ENCODE assay signal across 8 cellular contexts in the genomic region with DNA sequence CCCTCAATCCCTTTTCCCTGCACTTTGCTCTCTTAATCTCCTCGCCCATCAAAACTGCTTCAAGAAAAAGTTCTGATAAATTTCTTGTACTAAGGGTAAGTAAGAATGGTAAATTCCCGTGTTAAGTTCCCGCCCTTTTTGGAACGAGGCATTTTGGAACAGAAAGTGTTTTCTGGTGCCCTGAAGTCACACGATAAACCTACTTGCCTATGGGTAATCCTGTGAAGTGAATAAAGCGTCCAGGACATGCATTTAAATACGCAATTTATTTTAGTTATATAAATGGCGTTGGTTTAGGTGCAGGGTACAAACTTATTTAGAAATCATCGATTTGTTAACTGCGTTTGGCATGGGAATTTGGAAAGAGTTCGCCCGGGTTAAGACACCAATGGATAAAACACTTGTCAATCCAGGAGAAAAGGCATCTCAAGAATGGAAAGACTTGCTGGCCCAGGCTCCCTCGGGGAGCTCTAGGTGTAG. TPM values are rescaled to one million over a fixed set of nuclear protein-coding genes. Genes with fewer than 3 reads are reported as not detected.
DNase-seq lines count a peak whose midpoint lies in the region; FAIRE-seq and TF ChIP-seq lines count a peak whose summit lies in the region.

No MANE protein-coding gene starts in this region.

- DNase-seq in Caco-2 (no peak), astrocyte of the cerebellum (ENCODE audit: low read depth) (no peak), keratinocyte (ENCODE audit: low read depth, low spot score) (no peak), frontal cortex (ENCODE audit: low spot score in 2 of 2) (no peak), NCI-H774 (lab: John Stamatoyannopoulos, UW) (no peak)
- DNase-seq in stimulated activated CD4-positive, alpha-beta T cell treated with anti-CD3 and anti-CD28 coated beads, Interleukin-4, amount 100 ng/mL, for 1 hour = no peak

- in situ Hi-C loops in astrocyte of the cerebellum (cut with HindIII; ENCODE audit: low sequenced_read_pairs) = no loop called here

- H3K36me3 ChIP-seq in Caco-2 (ENCODE audit: control insufficient read depth, insufficient read depth, low read length) = no peaks in the 10 kb centered on the region; the same call in 1 of the 2 replicates
- H3K36me3 ChIP-seq in Loucy (ENCODE audit: insufficient read depth, low read length) = no peaks in the 10 kb centered on the region
- peaks cover 2 to 11% of the 10 kb centered on the region in 2 experiments for H3K36me3 ChIP-seq in keratinocyte (ENCODE audit: control insufficient read depth in 2 of 2, extremely low read depth in 1 of 2, insufficient read depth in 2 of 2, low read length in 2 of 2)

- no peaks in the 10 kb centered on the region for H3K9me3 ChIP-seq in Caco-2
- no peaks in the 10 kb centered on the region for H3K9me3 ChIP-seq in Loucy (ENCODE audit: insufficient read depth, low read depth, low read length)
- H3K9me3 ChIP-seq in keratinocyte (ENCODE audit: control insufficient read depth, low read depth, low read length) = no peaks in the 10 kb centered on the region

- TF ChIP-seq CTCF in Caco-2 (IDR thresholded peaks at IDR 0.05; ENCODE audit: insufficient read depth in 1 of 2, low read depth in 1 of 2, low read length in 1 of 2, severe bottlenecking in 1 of 2, unreplicated experiment in 1 of 2) = no peak
- no peak for TF ChIP-seq CTCF in Loucy (conservative IDR thresholded peaks at IDR 0.05; ENCODE audit: low read length)
- TF ChIP-seq CTCF in astrocyte of the cerebellum (IDR thresholded peaks at IDR 0.05; ENCODE audit: low read depth, low read length, missing control alignments) = no peak
- TF ChIP-seq CTCF in keratinocyte (optimal IDR thresholded peaks at IDR 0.05 in 1 of 3, IDR thresholded peaks at IDR 0.05 in 1 of 3, conservative IDR thresholded peaks at IDR 0.05 in 1 of 3; ENCODE audit: extremely low read depth in 1 of 3, insufficient read depth in 2 of 3, low read length in 3 of 3) = no peak

- dilution Hi-C loops in keratinocyte (cut with MboI; ENCODE audit: extremely low pct_ligation_motif_present, low sequenced_read_pairs) = no loop called here

- H3K27ac ChIP-seq in keratinocyte (ENCODE audit: control insufficient read depth, insufficient read depth, low read length) (peak overlapping the region; percentile 79), temporal lobe (ENCODE audit: low read depth, low read length) (peak overlapping the region; percentile 82)

- H3K27me3 Mint-ChIP-seq in Caco-2 (ENCODE audit: insufficient read depth, unreplicated experiment) = no peaks in the 10 kb centered on the region

- FAIRE-seq in keratinocyte (lab: Jason Lieb, UNC) (peak; percentile 36), frontal cortex (lab: Jason Lieb, UNC) (no peak)

- peak overlapping the region; percentile 76 for H3K4me3 Mint-ChIP-seq in Caco-2 (ENCODE audit: unreplicated experiment)

- H3K27me3 ChIP-seq in Caco-2 (replicated peaks; ENCODE audit: control insufficient read depth, insufficient read depth, low read length) (no peaks in the 10 kb centered on the region), Loucy (ENCODE audit: insufficient read depth, low read length, poor library complexity, severe bottlenecking) (no peaks in the 10 kb centered on the region), keratinocyte (ENCODE audit: control insufficient read depth, extremely low read depth, insufficient read depth, low read length) (no peaks in the 10 kb centered on the region)

- peaks cover 3% of the 10 kb centered on the region for H3K9me1 ChIP-seq in keratinocyte (ENCODE audit: control insufficient read depth, extremely low read depth, insufficient read depth, low read length)

- intact Hi-C loops in Caco-2 (cut with micrococcal nuclease; ENCODE audit: unreplicated experiment) = loop anchor here (1.0 to 10.0 kb wide), 5 partner anchors 76 to 385 kb away; a partner anchor contains a TSS

- H3K9ac ChIP-seq in Loucy (ENCODE audit: low read depth, low read length, poor library complexity, severe bottlenecking) (peak overlapping the region; percentile 84), keratinocyte (ENCODE audit: control insufficient read depth, extremely low read depth, insufficient read depth, low read length) (peak overlapping the region; percentile 73)

- H4K20me1 ChIP-seq in Loucy (ENCODE audit: insufficient read depth, low read length, poor library complexity, severe bottlenecking) (peaks cover 37% of the 10 kb centered on the region), keratinocyte (ENCODE audit: control insufficient read depth, extremely low read depth, insufficient read depth, low read length) (peaks cover 16% of the 10 kb centered on the region)

- no peaks in the 10 kb centered on the region for H3K9me2 ChIP-seq in Loucy (replicated peaks; ENCODE audit: low read depth, low read length)

- H3K79me2 ChIP-seq in Loucy (ENCODE audit: insufficient read depth, low read length) (peaks cover 38% of the 10 kb centered on the region), keratinocyte (ENCODE audit: control insufficient read depth, insufficient read depth, low read length) (peaks cover 40% of the 10 kb centered on the region)

- H3K4me1 ChIP-seq in Caco-2 (peaks cover 49% of the 10 kb centered on the region), Loucy (ENCODE audit: insufficient read depth, low read length, poor library complexity, severe bottlenecking) (peaks cover 38% of the 10 kb centered on the region), keratinocyte (ENCODE audit: control insufficient read depth, extremely low read depth, insufficient read depth, low read length) (peaks cover 30% of the 10 kb centered on the region)

- H3K27ac Mint-ChIP-seq in Caco-2 (ENCODE audit: unreplicated experiment) = peak overlapping the region; percentile 91

- TSS peak; percentile 97 for BruUV-seq in Caco-2 (replicated peaks; lab: Mats Ljungman, UMichigan)

- H3F3A ChIP-seq in Loucy (ENCODE audit: low read depth) = no peaks in the 10 kb centered on the region

- H2AFZ ChIP-seq in Loucy (ENCODE audit: low read length) = peak overlapping the region; percentile 89
- H2AFZ ChIP-seq in keratinocyte (ENCODE audit: control insufficient read depth, low read length) = peak overlapping the region; percentile 83

- H3K4me2 ChIP-seq in Loucy (ENCODE audit: low read depth, low read length, poor library complexity, severe bottlenecking) (peak overlapping the region; percentile 77), keratinocyte (ENCODE audit: control insufficient read depth, extremely low read depth, insufficient read depth, low read depth, low read length) (peak overlapping the region; percentile 100)

- CTCF ChIA-PET in Caco-2 (lab: Charles Lee) = interaction anchor here (1.2 kb wide), 1 partner anchor 569 kb away, joined by 3 read pairs; no protein-coding TSS in a partner anchor

- H3K9me3 Mint-ChIP-seq in Caco-2 (ENCODE audit: unreplicated experiment) = no peaks in the 10 kb centered on the region

- peaks cover 28% of the 10 kb centered on the region for H3K4me1 Mint-ChIP-seq in Caco-2 (ENCODE audit: low read depth, unreplicated experiment)

- POLR2A ChIA-PET in Caco-2 (lab: Charles Lee) = interaction anchor here (0.6 to 2.0 kb wide), 8 partner anchors 25 to 1341 kb away, joined by 3 to 6 read pairs (median 3); a partner anchor contains a TSS

- H3K36me3 Mint-ChIP-seq in Caco-2 (ENCODE audit: insufficient read depth, unreplicated experiment) = peaks cover 38% of the 10 kb centered on the region

- H3K4me3 ChIP-seq in Caco-2 (ENCODE audit: low read depth, low read length) (peak overlapping the region; percentile 80), Loucy (ENCODE audit: low read length, poor library complexity, severe bottlenecking) (peak overlapping the region; percentile 80), astrocyte of the cerebellum (ENCODE audit: low read depth, low read length) (peak overlapping the region; percentile 75), keratinocyte (ENCODE audit: control insufficient read depth in 2 of 3, extremely low read depth in 1 of 3, insufficient read depth in 2 of 3, low read depth in 1 of 3, low read length in 3 of 3) (peak overlapping the region; percentile 72 to 84 (median 76))

RNA-seq across cellular contexts. Expression of a gene that starts 0.7 kb away (rescaled TPM):
- total RNA-seq in Caco-2 (2022) = 216 and 239 TPM in 2 replicates
- 178 to 274 TPM (median 235 TPM) in 3 replicates for polyA plus RNA-seq in keratinocyte
- polyA plus RNA-seq in keratinocyte (2011; ENCODE audit: low read depth) = 374 TPM
- 150 and 330 TPM in 2 replicates for polyA plus RNA-seq in keratinocyte (2011; cell fraction: cytosol; rRNA removed)
- 125 and 137 TPM in 2 replicates for polyA plus RNA-seq in keratinocyte (2011; cell fraction: nucleus; rRNA removed)
- polyA plus RNA-seq in keratinocyte (2012; ENCODE audit: low replicate concordance) = 166 and 170 TPM in 2 replicates
- 29.0 to 135 TPM (median 49.9 TPM) in 3 replicates for polyA minus RNA-seq in keratinocyte
- 131 TPM for polyA minus RNA-seq in keratinocyte (2011; cell fraction: cytosol; rRNA and poly(A)+ RNA removed)
- 33.7 and 87.2 TPM in 2 replicates for polyA minus RNA-seq in keratinocyte (2011; cell fraction: nucleus; rRNA and poly(A)+ RNA removed)
- 82.1 TPM for total RNA-seq in temporal lobe
- 66.4 TPM for total RNA-seq in frontal cortex
